In the genomic region with DNA sequence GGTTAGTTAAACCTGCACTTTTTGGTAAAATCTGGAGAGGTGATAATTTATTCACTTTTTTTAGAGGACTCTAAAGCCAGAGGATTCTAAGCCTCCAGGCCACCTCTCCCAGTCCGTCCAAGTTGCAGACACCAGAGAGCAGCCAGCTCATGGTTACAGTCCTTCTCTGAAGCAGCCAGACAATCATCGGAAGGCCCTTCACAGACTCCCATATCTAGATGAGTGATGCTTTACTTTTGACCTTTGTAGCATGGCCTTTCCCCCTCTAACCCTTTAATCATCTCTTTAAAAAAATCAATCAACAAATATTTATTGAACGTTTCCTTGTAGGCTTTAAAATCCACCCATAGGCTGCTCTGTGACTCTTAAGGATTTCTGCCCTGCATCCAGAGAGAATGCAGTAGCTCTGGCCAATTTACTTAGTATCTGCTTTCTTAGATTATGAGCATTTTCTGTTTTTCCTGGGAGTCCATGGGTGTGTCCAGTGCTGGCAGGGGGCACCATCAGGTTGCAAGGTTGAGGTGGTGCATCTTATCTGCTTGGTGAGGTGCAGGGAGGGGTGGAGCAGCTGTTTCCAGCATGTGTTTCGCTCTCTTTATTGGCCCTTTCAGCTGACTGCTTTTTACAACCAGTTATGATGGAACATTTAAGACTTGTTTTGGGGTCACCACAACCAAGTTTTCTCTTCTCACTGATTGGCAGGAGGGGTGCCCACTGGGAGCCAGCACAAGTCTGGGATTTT, we compare ENCODE assay signal across 16 cellular contexts. TPM values are rescaled to one million over a fixed set of nuclear protein-coding genes. Genes with fewer than 3 reads are reported as not detected.
DNase-seq lines count a peak whose midpoint lies in the region; ATAC-seq and TF ChIP-seq lines count a peak whose summit lies in the region.
"Had no signal": no experiment of that assay in that cellular context is flagged by ENCODE, and none has a peak within 500 bp of the region (broad histone marks: within the 10 kb centered on the region; RNA-seq: fewer than 3 reads in every experiment).

No MANE protein-coding gene starts in this region.

- H3K9me3 ChIP-seq in BLaER1 treated with 17β-estradiol and CSF1 and Interleukin-3, amounts not matched to agents 10 nM and 100 nM (replicated peaks in 1 of 11) = no peaks in the 10 kb centered on the region
- no peaks in the 10 kb centered on the region for H3K9me3 ChIP-seq in mucosa of descending colon
- H3K9me3 ChIP-seq: gastrocnemius medialis, Peyer's patch had no signal

- H3K9me3 Mint-ChIP-seq in activated T-helper 2 cell treated with anti-CD3 and anti-CD28 coated beads, Interferon-gamma antibody, Interleukin-2, Interleukin-4, amounts not matched to agents 10 μg/mL and 5 μg/mL and 100 μg/mL, durations not matched to agents 14 hours and 24 hours and 36 hours = no peaks in the 10 kb centered on the region

- H3K4me3 ChIP-seq in BLaER1 treated with 17β-estradiol and CSF1 and Interleukin-3, amounts not matched to agents 10 nM and 100 nM = no peak overlapping the region
- H3K4me3 ChIP-seq in mucosa of descending colon = no peak overlapping the region
- H3K4me3 ChIP-seq: gastrocnemius medialis, Peyer's patch had no signal

- peak overlapping the region in 9 of 11 experiments; percentile 51 to 80 (median 74); a peak in 18 of 22 replicates for H3K27ac ChIP-seq in BLaER1 treated with 17β-estradiol and CSF1 and Interleukin-3, amounts not matched to agents 10 nM and 100 nM
- H3K27ac ChIP-seq: gastrocnemius medialis had no signal

- H4K20me1 ChIP-seq in BLaER1 treated with 17β-estradiol and CSF1 and Interleukin-3, amounts not matched to agents 10 nM and 100 nM = peaks cover 0 to 99% (median 10%) of the 10 kb centered on the region in 11 experiments; a peak in 9 of 22 replicates

- H3K4me2 ChIP-seq in BLaER1 treated with 17β-estradiol and CSF1 and Interleukin-3, amounts not matched to agents 10 nM and 100 nM = peak overlapping the region; percentile 64 to 96 (median 79)

- H3K36me3 ChIP-seq in BLaER1 treated with 17β-estradiol and CSF1 and Interleukin-3, amounts not matched to agents 10 nM and 100 nM = peaks cover 0 to 15% (median 4%) of the 10 kb centered on the region in 11 experiments; a peak in 4 of 22 replicates
- H3K36me3 ChIP-seq in mucosa of descending colon (ENCODE audit: low read depth) = no peaks in the 10 kb centered on the region
- H3K36me3 ChIP-seq: gastrocnemius medialis, Peyer's patch had no signal

- H3K27ac Mint-ChIP-seq in activated T-helper 2 cell treated with anti-CD3 and anti-CD28 coated beads, Interferon-gamma antibody, Interleukin-2, Interleukin-4, amounts not matched to agents 10 μg/mL and 5 μg/mL and 100 μg/mL, durations not matched to agents 14 hours and 24 hours and 36 hours = peak overlapping the region; percentile 86

- DNase-seq in G401 (ENCODE audit: low spot score) (peak; percentile 44), mucosa of descending colon (no peak), hippocampal formation (lab: John Stamatoyannopoulos, UW) (no peak)
- DNase-seq in activated T-helper 2 cell treated with anti-CD3 and anti-CD28 coated beads, Interferon-gamma antibody, Interleukin-2, Interleukin-4, amounts not matched to agents 10 μg/mL and 5 μg/mL and 100 μg/mL, durations not matched to agents 14 hours and 24 hours and 36 hours (ENCODE audit: low spot score) = no peak
- DNase-seq: activated gamma-delta T cell treated with Interleukin-2 at 50 U/mL for 16 hours; central memory CD4-positive, alpha-beta T cell; gastrocnemius medialis; GOT3; NCI-H1436; NCI-H510A treated with DMSO at 0.1 percent for 48 hours; Peyer's patch; stimulated activated CD4-positive, alpha-beta T cell treated with anti-CD3 and anti-CD28 coated beads, Interleukin-1b, Interleukin-23, amount 100 ng/mL, for 48 hours; SW 1271 had no signal

- H3K4me1 Mint-ChIP-seq in activated T-helper 2 cell treated with anti-CD3 and anti-CD28 coated beads, Interferon-gamma antibody, Interleukin-2, Interleukin-4, amounts not matched to agents 10 μg/mL and 5 μg/mL and 100 μg/mL, durations not matched to agents 14 hours and 24 hours and 36 hours (ENCODE audit: low read depth) = peaks cover 73% of the 10 kb centered on the region

- H3K4me1 ChIP-seq in BLaER1 treated with 17β-estradiol and CSF1 and Interleukin-3, amounts not matched to agents 10 nM and 100 nM = peaks cover 94 to 99% (median 98%) of the 10 kb centered on the region in 10 experiments
- H3K4me1 ChIP-seq in mucosa of descending colon (ENCODE audit: low read depth) = peaks cover 14% of the 10 kb centered on the region

- H3K4me3 Mint-ChIP-seq in activated T-helper 2 cell treated with anti-CD3 and anti-CD28 coated beads, Interferon-gamma antibody, Interleukin-2, Interleukin-4, amounts not matched to agents 10 μg/mL and 5 μg/mL and 100 μg/mL, durations not matched to agents 14 hours and 24 hours and 36 hours (ENCODE audit: low read depth) = peak overlapping the region; percentile 19

- intact Hi-C loops in activated T-helper 2 cell treated with anti-CD3 and anti-CD28 coated beads, Interferon-gamma antibody, Interleukin-2, Interleukin-4, amounts not matched to agents 10 μg/mL and 5 μg/mL and 100 μg/mL, durations not matched to agents 14 hours and 24 hours and 36 hours (cut with micrococcal nuclease) = loop anchor here (5.0 to 10.0 kb wide), 5 partner anchors 113 to 880 kb away; no protein-coding TSS in a partner anchor
- intact Hi-C loops in mucosa of descending colon (cut with DNase I, micrococcal nuclease) = no loop called here

- ATAC-seq in mucosa of descending colon (peak; percentile 42), HG03135 (IDR thresholded peaks at IDR 0.05; ENCODE audit: unreplicated experiment) (no peak), GM21526 (IDR thresholded peaks at IDR 0.05; ENCODE audit: low FRiP score, unreplicated experiment) (no peak)
- ATAC-seq: gastrocnemius medialis had no signal

- H3K27me3 Mint-ChIP-seq in activated T-helper 2 cell treated with anti-CD3 and anti-CD28 coated beads, Interferon-gamma antibody, Interleukin-2, Interleukin-4, amounts not matched to agents 10 μg/mL and 5 μg/mL and 100 μg/mL, durations not matched to agents 14 hours and 24 hours and 36 hours (ENCODE audit: low read depth) = no peaks in the 10 kb centered on the region

- H3K27me3 ChIP-seq in BLaER1 treated with 17β-estradiol and CSF1 and Interleukin-3, amounts not matched to agents 10 nM and 100 nM = no peaks in the 10 kb centered on the region
- H3K27me3 ChIP-seq: gastrocnemius medialis, Peyer's patch had no signal

- no peak for TF ChIP-seq CTCF in mucosa of descending colon (IDR thresholded peaks at IDR 0.05)

- H3K36me3 Mint-ChIP-seq in activated T-helper 2 cell treated with anti-CD3 and anti-CD28 coated beads, Interferon-gamma antibody, Interleukin-2, Interleukin-4, amounts not matched to agents 10 μg/mL and 5 μg/mL and 100 μg/mL, durations not matched to agents 14 hours and 24 hours and 36 hours (ENCODE audit: low read depth) = peaks cover 60% of the 10 kb centered on the region

- H3K9ac ChIP-seq in BLaER1 treated with 17β-estradiol and CSF1 and Interleukin-3, amounts not matched to agents 10 nM and 100 nM = peak overlapping the region in 6 of 11 experiments; percentile 8 to 60 (median 32); a peak in 8 of 22 replicates

- in situ Hi-C loops in G401 (cut with HindIII; ENCODE audit: low sequenced_read_pairs) = no loop called here

RNA-seq across cellular contexts. Expression of gene JARID2, which starts 58.6 kb away (rescaled TPM):
- total RNA-seq in G401 (2014; rRNA removed; shearing (Covaris generic)) = 5.7 and 6.0 TPM in 2 replicates
- total RNA-seq in activated T-helper 2 cell treated with anti-CD3 and anti-CD28 coated beads, Interferon-gamma antibody, Interleukin-2, Interleukin-4, amounts not matched to agents 10 μg/mL and 5 μg/mL and 100 μg/mL, durations not matched to agents 14 hours and 24 hours and 36 hours = 55.9 and 57.7 TPM in 2 replicates
- 10 to 100 TPM; 10.6 to 11.8 (median 11.4) TPM for total RNA-seq in mucosa of descending colon
